ENCODE assay signal across 8 cellular contexts in genomic region chr1:160795951-160796383, GRCh38. TPM values are rescaled to one million over a fixed set of nuclear protein-coding genes. Genes with fewer than 3 reads are reported as not detected.
DNase-seq lines count a peak whose midpoint lies in the region; ATAC-seq and TF ChIP-seq lines count a peak whose summit lies in the region.

LY9 (plus strand) TSS chr1:160796174; CDS start chr1:160796188, 14 bp downstream.

- no peak within 1 kb of the TSS for H3K4me2 ChIP-seq in PC-9

- CTCF ChIA-PET in PC-9 (lab: Charles Lee), result interaction anchor here (0.9 kb wide), 1 partner anchor 39 kb away, joined by 3 read pairs; no protein-coding TSS in a partner anchor

- H4K20me1 ChIP-seq in PC-9 (ENCODE audit: insufficient read depth), result no peaks in the 10 kb centered on the region

- no peak for TF ChIP-seq CTCF in PC-9 (conservative IDR thresholded peaks at IDR 0.05)

- H3K4me1 Mint-ChIP-seq in stimulated activated memory B cell treated with anti-CD40 and anti-IgM and Interleukin-4, amounts not matched to agents 10 μg/mL and 1 μg/mL and 100 μg/mL, for 72 hours, result peaks cover 75% of the 10 kb centered on the region

- ATAC-seq in GM19035 (IDR thresholded peaks at IDR 0.05; ENCODE audit: unreplicated experiment) (peak; percentile 76), HG03066 (IDR thresholded peaks at IDR 0.05; ENCODE audit: low read depth, unreplicated experiment) (peak; percentile 67)
- peak; percentile 95 for ATAC-seq in stimulated activated memory B cell treated with anti-CD40 and anti-IgM and Interleukin-4, amounts not matched to agents 10 μg/mL and 1 μg/mL and 100 μg/mL, for 72 hours

- H3K4me1 ChIP-seq in PC-9 (replicated peaks; ENCODE audit: insufficient read depth), result peaks cover 16% of the 10 kb centered on the region

- H3K36me3 ChIP-seq in PC-9 (ENCODE audit: low read depth), result no peaks in the 10 kb centered on the region

- no peaks in the 10 kb centered on the region for H3K27me3 ChIP-seq in PC-9 (ENCODE audit: insufficient read depth, low read depth)

- no peaks in the 10 kb centered on the region for H3K9me3 ChIP-seq in PC-9 (ENCODE audit: insufficient read depth, low read depth)

- H3K27ac Mint-ChIP-seq in stimulated activated memory B cell treated with anti-CD40 and anti-IgM and Interleukin-4, amounts not matched to agents 10 μg/mL and 1 μg/mL and 100 μg/mL, for 72 hours, result peak within 1 kb of the TSS; percentile 98

- BruUV-seq in PC-9 (replicated peaks; lab: Mats Ljungman, UMichigan), result no TSS peak

- POLR2A ChIA-PET in PC-9 (lab: Charles Lee; ENCODE audit: unreplicated experiment), result no interaction called here

- H3K9me3 Mint-ChIP-seq in stimulated activated memory B cell treated with anti-CD40 and anti-IgM and Interleukin-4, amounts not matched to agents 10 μg/mL and 1 μg/mL and 100 μg/mL, for 72 hours, result no peaks in the 10 kb centered on the region

- H3K36me3 Mint-ChIP-seq in stimulated activated memory B cell treated with anti-CD40 and anti-IgM and Interleukin-4, amounts not matched to agents 10 μg/mL and 1 μg/mL and 100 μg/mL, for 72 hours, result peaks cover 33% of the 10 kb centered on the region

- H3K4me3 ChIP-seq in PC-9, result no peak within 1 kb of the TSS

- intact Hi-C loops in PC-9 (cut with micrococcal nuclease; ENCODE audit: unreplicated experiment), result no loop called here

- peak within 1 kb of the TSS; percentile 97 for H3K4me3 Mint-ChIP-seq in stimulated activated memory B cell treated with anti-CD40 and anti-IgM and Interleukin-4, amounts not matched to agents 10 μg/mL and 1 μg/mL and 100 μg/mL, for 72 hours

- DNase-seq in activated CD4-positive, CD25-positive, alpha-beta regulatory T cell treated with anti-CD3 and anti-CD28 coated beads, Interleukin-2, amount 50 U/mL, for 72 hours, result peak; percentile 53
- DNase-seq in germinal center (ENCODE audit: low spot score), result peak; percentile 77
- no peak for DNase-seq in PC-9
- DNase-seq in NCI-H2081 (lab: John Stamatoyannopoulos, UW), result no peak
- no peak for DNase-seq in NCI-H2227 (lab: John Stamatoyannopoulos, UW; ENCODE audit: unreplicated experiment)

- no peaks in the 10 kb centered on the region for H3K79me2 ChIP-seq in PC-9 (ENCODE audit: low read depth)

- no peaks in the 10 kb centered on the region for H3K27me3 Mint-ChIP-seq in stimulated activated memory B cell treated with anti-CD40 and anti-IgM and Interleukin-4, amounts not matched to agents 10 μg/mL and 1 μg/mL and 100 μg/mL, for 72 hours

- H3K9me2 ChIP-seq in PC-9 (ENCODE audit: insufficient read depth), result no peaks in the 10 kb centered on the region

- no peak within 1 kb of the TSS for H2AFZ ChIP-seq in PC-9

- no peak within 1 kb of the TSS for H3K27ac ChIP-seq in PC-9

- H3F3A ChIP-seq in PC-9 (ENCODE audit: insufficient read depth, low read depth), result no peaks in the 10 kb centered on the region

RNA-seq across cellular contexts. Expression of gene LY9, which starts in this region (rescaled TPM):
- 3.0 and 6.9 TPM in 2 replicates for total RNA-seq in PC-9 (2021)

Comparison
In these comparisons a context has a peak if more than half of its experiments do, and no peak if none do; other contexts are left out.
1. DNase-seq: peak in activated CD4-positive, CD25-positive, alpha-beta regulatory T cell treated with anti-CD3 and anti-CD28 coated beads, Interleukin-2, amount 50 U/mL, for 72 hours (single experiment) and germinal center (single experiment); none in PC-9 (0 of 2), NCI-H2081 (0 of 2) and NCI-H2227 (single experiment).
2. Peak in every context shown above with its lines, with median percentiles within 50 percentile points of each other: ATAC-seq.